Comparison of ENCODE assay signal across 27 cellular contexts in the genomic region with DNA sequence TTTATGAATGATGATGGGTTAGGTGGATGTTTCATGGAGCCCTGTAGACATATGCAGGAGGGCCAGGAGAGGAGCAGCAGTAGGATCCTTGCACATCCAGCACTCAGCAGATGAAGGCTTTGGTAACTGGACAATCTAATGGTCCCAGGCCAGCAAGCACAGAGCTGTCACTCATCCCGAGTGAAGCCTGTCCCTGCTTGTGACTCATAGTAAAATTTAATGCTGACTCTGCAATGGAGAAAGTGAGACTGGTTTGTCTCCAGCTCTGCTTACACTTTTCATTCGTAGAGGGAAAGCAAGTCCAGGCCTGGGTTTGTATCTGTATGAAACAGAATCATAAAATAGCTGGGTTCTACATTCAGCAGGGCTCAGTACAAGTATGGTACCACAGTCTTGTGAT.
"Had no signal": no experiment of that assay in that cellular context is flagged by ENCODE, and none has a peak within 500 bp of the region (broad histone marks: within the 10 kb centered on the region; RNA-seq: fewer than 3 reads in every experiment).

No MANE protein-coding gene starts in this region.

- H3K36me3 Mint-ChIP-seq: memory B cell had no signal

- H3K27ac Mint-ChIP-seq: memory B cell had no signal

- DNase-seq: colonic mucosa; cortex of kidney; dermis blood vessel endothelial cell; dorsolateral prefrontal cortex; effector CD4-positive, alpha-beta T cell; effector memory CD4-positive, alpha-beta T cell; erythroblast; esophagus squamous epithelium; foreskin fibroblast; foreskin melanocyte; gastrocnemius medialis; glutamatergic neuron; head of caudate nucleus; heart right ventricle; hippocampal formation; left cardiac atrium; left lung; left ventricle myocardium superior; lower lobe of right lung; mesendoderm; midbrain had no signal

- H3K4me3 Mint-ChIP-seq: memory B cell had no signal

- H3K36me3 ChIP-seq: colonic mucosa, esophagus squamous epithelium, gastrocnemius medialis, heart right ventricle, left lung, lower lobe of right lung had no signal

- H3K4me3 ChIP-seq: colonic mucosa, dorsolateral prefrontal cortex, esophagus squamous epithelium, gastrocnemius medialis, heart right ventricle, left lung, lower lobe of right lung had no signal

- H3K27me3 Mint-ChIP-seq: memory B cell had no signal

- H3K4me1 Mint-ChIP-seq: memory B cell had no signal

- H3K9me3 Mint-ChIP-seq: memory B cell had no signal

- H3K27ac ChIP-seq: colonic mucosa, dorsolateral prefrontal cortex, epithelial cell of prostate, esophagus squamous epithelium, gastrocnemius medialis, heart right ventricle, left lung, lower lobe of right lung had no signal

- H3K4me1 ChIP-seq: colonic mucosa, esophagus squamous epithelium, gastrocnemius medialis, left lung, lower lobe of right lung had no signal

- ATAC-seq: esophagus mucosa, gastrocnemius medialis, heart right ventricle, left lung, left ventricle myocardium superior, lower lobe of right lung had no signal

- H3K27me3 ChIP-seq: colonic mucosa, dorsolateral prefrontal cortex, esophagus squamous epithelium, gastrocnemius medialis, heart right ventricle, left lung had no signal

- H3K9me3 ChIP-seq: colonic mucosa, esophagus squamous epithelium, gastrocnemius medialis, left lung, lower lobe of right lung had no signal

- FAIRE-seq: endothelial cell of umbilical vein, islet of Langerhans, keratinocyte had no signal
